In the genomic region with DNA sequence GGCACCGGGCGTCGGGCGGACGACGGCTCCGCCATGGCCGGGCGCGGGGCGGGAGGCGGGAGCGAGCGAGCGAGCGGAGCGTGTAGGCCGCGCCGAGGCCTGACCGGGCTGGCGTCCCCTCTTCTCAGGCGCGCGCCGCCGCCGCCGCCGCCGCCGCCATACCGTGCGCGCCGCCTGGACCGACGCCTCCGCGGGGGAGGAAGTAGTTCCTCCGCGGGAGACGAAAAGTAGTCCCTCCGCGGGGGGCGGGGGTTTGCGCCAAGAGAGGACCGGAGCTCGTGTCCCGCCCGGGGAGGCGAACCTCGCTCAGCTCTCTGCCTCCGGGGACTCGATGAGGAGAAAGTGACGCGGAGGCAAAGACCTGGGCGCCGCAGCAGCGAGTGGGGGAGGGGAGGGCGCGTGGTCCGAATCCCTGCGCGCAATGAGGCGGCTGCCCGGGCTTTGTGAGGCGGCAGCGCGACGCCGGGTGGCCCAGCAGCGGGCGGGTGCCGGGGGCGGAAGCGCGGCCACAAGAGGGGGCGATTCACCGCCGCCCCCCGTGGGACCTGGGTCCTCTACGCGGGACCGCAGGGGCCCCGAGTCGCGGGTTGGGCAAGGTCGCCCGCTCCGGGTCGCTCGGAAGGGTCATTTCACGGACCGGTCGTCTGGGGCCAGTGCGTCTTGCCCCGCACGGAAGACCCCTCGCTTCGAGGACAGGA, we compare ENCODE assay signal across 1 cellular context.
TF ChIP-seq lines count a peak whose summit lies in the region.

A gene (minus strand): TSS at position 176 of the 698 bp plus-strand sequence. CDS start 141 bp downstream, at position 35.

TF ChIP-seq in SK-N-SH treated with all-trans-retinoic acid at 6 μM for 48 hours, 23 proteins besides CTCF, POLR2A, EP300 and RAD21 (continued from another document):
- TF ChIP-seq RARB (CRISPR knock-in tag; IDR thresholded peaks at IDR 0.05) (no peak), TCF4 (CRISPR knock-in tag; IDR thresholded peaks at IDR 0.05; ENCODE audit: borderline replicate concordance) (no peak), ZC3H10 (CRISPR knock-in tag; IDR thresholded peaks at IDR 0.05) (no peak), ZNF8 (CRISPR knock-in tag; IDR thresholded peaks at IDR 0.05) (0 out of 2 replicates have a peak, but pooled peaks have one; percentile 25), ZFP30 (CRISPR knock-in tag; IDR thresholded peaks at IDR 0.05) (no peak), CSDC2 (CRISPR knock-in tag; IDR thresholded peaks at IDR 0.05) (peak; percentile 96)
- TF ChIP-seq, protein P1, sequence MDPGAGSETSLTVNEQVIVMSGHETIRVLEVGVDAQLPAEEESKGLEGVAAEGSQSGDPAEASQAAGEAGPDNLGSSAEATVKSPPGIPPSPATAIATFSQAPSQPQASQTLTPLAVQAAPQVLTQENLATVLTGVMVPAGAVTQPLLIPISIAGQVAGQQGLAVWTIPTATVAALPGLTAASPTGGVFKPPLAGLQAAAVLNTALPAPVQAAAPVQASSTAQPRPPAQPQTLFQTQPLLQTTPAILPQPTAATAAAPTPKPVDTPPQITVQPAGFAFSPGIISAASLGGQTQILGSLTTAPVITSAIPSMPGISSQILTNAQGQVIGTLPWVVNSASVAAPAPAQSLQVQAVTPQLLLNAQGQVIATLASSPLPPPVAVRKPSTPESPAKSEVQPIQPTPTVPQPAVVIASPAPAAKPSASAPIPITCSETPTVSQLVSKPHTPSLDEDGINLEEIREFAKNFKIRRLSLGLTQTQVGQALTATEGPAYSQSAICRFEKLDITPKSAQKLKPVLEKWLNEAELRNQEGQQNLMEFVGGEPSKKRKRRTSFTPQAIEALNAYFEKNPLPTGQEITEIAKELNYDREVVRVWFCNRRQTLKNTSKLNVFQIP (CRISPR knock-in tag; IDR thresholded peaks at IDR 0.05; ENCODE audit: borderline replicate concordance, low read depth): 0 out of 2 replicates have a peak, but pooled peaks have one; percentile 82
